ENCODE assay signal across 17 cellular contexts in genomic region chr5:159332800-159333563, GRCh38. TPM values are rescaled to one million over a fixed set of nuclear protein-coding genes. Genes with fewer than 3 reads are reported as not detected.
DNase-seq lines count a peak whose midpoint lies in the region; ATAC-seq and TF ChIP-seq lines count a peak whose summit lies in the region.
"Had no signal": no experiment of that assay in that cellular context is flagged by ENCODE, and none has a peak within 500 bp of the region (broad histone marks: within the 10 kb centered on the region; RNA-seq: fewer than 3 reads in every experiment).

No MANE protein-coding gene starts in this region.

- peaks cover 43% of the 10 kb centered on the region for H3K27me3 Mint-ChIP-seq in T-helper 2 cell treated with Interferon-gamma antibody and Interleukin-4, amounts not matched to agents 5 μg/mL and 100 μg/mL, for 36 hours (ENCODE audit: low read depth)
- peaks cover 40% of the 10 kb centered on the region for H3K27me3 Mint-ChIP-seq in brain

- peaks cover 57% of the 10 kb centered on the region for H3K4me1 Mint-ChIP-seq in T-helper 2 cell treated with Interferon-gamma antibody and Interleukin-4, amounts not matched to agents 5 μg/mL and 100 μg/mL, for 36 hours (ENCODE audit: low read depth)
- H3K4me1 Mint-ChIP-seq in brain = peaks cover 14% of the 10 kb centered on the region

- H3K4me3 Mint-ChIP-seq in T-helper 2 cell treated with Interferon-gamma antibody and Interleukin-4, amounts not matched to agents 5 μg/mL and 100 μg/mL, for 36 hours = peak overlapping the region; percentile 76
- peak overlapping the region in 3 of 5 experiments; percentile 32 to 81 (median 58) for H3K4me3 Mint-ChIP-seq in brain

- TF ChIP-seq CTCF in brain (conservative IDR thresholded peaks at IDR 0.05) = no peak

- H3K36me3 Mint-ChIP-seq in T-helper 2 cell treated with Interferon-gamma antibody and Interleukin-4, amounts not matched to agents 5 μg/mL and 100 μg/mL, for 36 hours (ENCODE audit: low read depth) = peaks cover 6% of the 10 kb centered on the region
- H3K36me3 Mint-ChIP-seq in brain = no peaks in the 10 kb centered on the region

- DNase-seq in T-helper 2 cell treated with Interferon-gamma antibody and Interleukin-4, amounts not matched to agents 5 μg/mL and 100 μg/mL, for 36 hours (ENCODE audit: low spot score) = no peak
- no peak for DNase-seq in T-helper 2 cell
- no peak for DNase-seq in A172 (ENCODE audit: low spot score)
- no peak for DNase-seq in RPMI8226
- DNase-seq in hepatic stellate cell (ENCODE audit: low spot score) = no peak
- DNase-seq: activated CD8-positive, alpha-beta T cell treated with anti-CD3 and anti-CD28 coated beads for 36 hours; body of pancreas; NCI-H187 treated with DMSO at 0.1 percent for 48 hours; NCI-H526 treated with DMSO at 0.1 percent for 48 hours; SHP77 treated with DMSO at 0.1 percent for 48 hours had no signal

- H3K27ac Mint-ChIP-seq in T-helper 2 cell treated with Interferon-gamma antibody and Interleukin-4, amounts not matched to agents 5 μg/mL and 100 μg/mL, for 36 hours = no peak overlapping the region
- no peak overlapping the region for H3K27ac Mint-ChIP-seq in brain
- H3K27ac Mint-ChIP-seq: activated CD8-positive, alpha-beta T cell treated with anti-CD3 and anti-CD28 coated beads for 36 hours; stimulated activated naive CD8-positive, alpha-beta T cell treated with anti-CD3 and anti-CD28 coated beads, Interleukin-15, Interleukin-2, amounts not matched to agents 100 ng/mL and 50 ng/mL, for 24 hours had no signal

- peaks cover 15% of the 10 kb centered on the region for H3K9me3 Mint-ChIP-seq in T-helper 2 cell treated with Interferon-gamma antibody and Interleukin-4, amounts not matched to agents 5 μg/mL and 100 μg/mL, for 36 hours
- no peaks in the 10 kb centered on the region for H3K9me3 Mint-ChIP-seq in brain
- H3K9me3 Mint-ChIP-seq: activated CD8-positive, alpha-beta T cell treated with anti-CD3 and anti-CD28 coated beads for 36 hours; neural crest cell; stimulated activated naive CD8-positive, alpha-beta T cell treated with anti-CD3 and anti-CD28 coated beads, Interleukin-15, Interleukin-2, amounts not matched to agents 100 ng/mL and 50 ng/mL, for 24 hours had no signal

- ATAC-seq in HG03432 (IDR thresholded peaks at IDR 0.05; ENCODE audit: unreplicated experiment) = peak; percentile 39
- ATAC-seq in HG03520 (IDR thresholded peaks at IDR 0.05; ENCODE audit: unreplicated experiment) = no peak
- ATAC-seq: A549; activated CD8-positive, alpha-beta T cell treated with anti-CD3 and anti-CD28 coated beads for 36 hours; body of pancreas had no signal

RNA-seq across cellular contexts. Expression of gene IL12B, which starts 2.7 kb away (rescaled TPM):
- not detected for polyA plus RNA-seq in brain (ENCODE audit: insufficient read depth, low read depth, low replicate concordance)
- not detected in 2 replicates for total RNA-seq in A172 (2014; rRNA removed; shearing (Covaris generic))
- total RNA-seq: activated CD8-positive, alpha-beta T cell treated with anti-CD3 and anti-CD28 coated beads for 36 hours; body of pancreas; liver; neural crest cell had no signal
- polyA plus RNA-seq: liver had no signal
